Comparison of ENCODE assay signal across 8 cellular contexts in the genomic region with DNA sequence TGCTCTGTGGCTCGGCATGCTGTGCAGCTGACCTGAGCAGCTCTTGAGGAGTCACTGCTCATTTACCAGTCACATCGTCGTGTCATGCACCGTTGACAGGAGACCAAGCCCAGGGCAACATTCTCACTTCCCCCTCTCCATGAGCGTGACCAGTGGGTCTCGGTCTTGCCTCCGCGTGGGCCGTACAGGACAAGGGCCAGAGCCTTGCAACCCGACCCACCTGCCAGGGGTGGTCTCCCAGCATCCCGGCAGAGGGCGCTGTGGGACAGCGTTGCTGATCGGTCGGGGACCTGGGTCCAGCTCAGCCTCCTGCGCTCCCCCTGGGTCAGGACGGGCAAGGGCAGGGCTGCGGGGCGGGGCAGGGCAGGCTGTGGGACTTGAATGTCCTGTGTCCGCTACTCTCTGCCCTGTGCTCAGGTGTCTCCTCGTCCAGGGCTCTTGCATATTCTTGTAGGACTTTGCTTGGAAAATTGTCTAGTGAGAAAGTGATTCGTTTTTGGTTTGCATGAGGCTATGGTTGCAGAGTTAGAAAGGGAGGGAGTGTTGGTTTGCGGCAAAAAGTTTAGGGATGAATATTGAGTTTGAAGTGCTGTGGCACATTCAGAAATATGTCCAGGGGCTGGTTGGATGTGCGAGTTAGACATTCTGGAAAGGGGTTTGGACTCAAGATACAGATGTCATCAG. TPM values are rescaled to one million over a fixed set of nuclear protein-coding genes. Genes with fewer than 3 reads are reported as not detected.
DNase-seq lines count a peak whose midpoint lies in the region; ATAC-seq and TF ChIP-seq lines count a peak whose summit lies in the region.

No MANE protein-coding gene starts in this region.

- peaks cover 17% of the 10 kb centered on the region for H3K36me3 Mint-ChIP-seq in progenitor cell of endocrine pancreas (ENCODE audit: insufficient read depth)

- 7 to 12% methylated on average over 22 to 24 of the region's 24 CpGs for WGBS in GM23248 (ENCODE audit: low coverage in 1 of 2, low lambda C conversion rate in 2 of 2, missing lambda C conversion rate in 2 of 2), 2 experiments
- whole genome bisulfite sequencing in SK-N-SH (ENCODE audit: low lambda C conversion rate): 34% methylated on average over 18 of the region's 24 CpGs

- intact Hi-C loops in Right ventricle myocardium inferior (cut with DNase I): loop anchor here (2.0 to 5.0 kb wide), 3 partner anchors 115 to 230 kb away; no protein-coding TSS in a partner anchor
- intact Hi-C loops in uterus (cut with DNase I; ENCODE audit: low total_unique reads): no loop called here

- H3K4me3 ChIP-seq in GM23248: peak overlapping the region; percentile 55
- peak overlapping the region; percentile 25 for H3K4me3 ChIP-seq in Loucy (ENCODE audit: low read length, poor library complexity, severe bottlenecking)
- H3K4me3 ChIP-seq in SK-N-SH (ENCODE audit: low read depth in 2 of 2, low read length in 1 of 2): peak overlapping the region in 1 of 2 experiments; percentile 43; a peak in 1 of 4 replicates
- H3K4me3 ChIP-seq in uterus: no peak overlapping the region

- H3K79me2 ChIP-seq in GM23248 (ENCODE audit: insufficient read depth): no peaks in the 10 kb centered on the region
- H3K79me2 ChIP-seq in Loucy (ENCODE audit: insufficient read depth, low read length): no peaks in the 10 kb centered on the region
- H3K79me2 ChIP-seq in SK-N-SH (ENCODE audit: insufficient read depth): no peaks in the 10 kb centered on the region

- H3K9me2 ChIP-seq in GM23248 (ENCODE audit: insufficient read depth): no peaks in the 10 kb centered on the region
- no peaks in the 10 kb centered on the region for H3K9me2 ChIP-seq in Loucy (replicated peaks; ENCODE audit: low read depth, low read length)
- H3K9me2 ChIP-seq in SK-N-SH: no peaks in the 10 kb centered on the region

- POLR2A ChIA-PET in SK-N-SH (lab: Yijun Ruan, JAX): interaction anchor here (1.0 to 2.4 kb wide), 6 partner anchors 8 to 65 kb away, joined by 3 to 30 read pairs (median 5); a partner anchor contains a TSS

- H3F3A ChIP-seq in GM23248 (ENCODE audit: insufficient read depth) (peaks cover 39% of the 10 kb centered on the region), Loucy (ENCODE audit: low read depth) (peaks cover 25% of the 10 kb centered on the region; the same call in 1 of the 2 replicates), SK-N-SH (replicated peaks; ENCODE audit: insufficient read depth) (peaks cover 31% of the 10 kb centered on the region)

- in situ Hi-C loops in GM23248 (cut with MboI): loop anchor here (5.0 to 25.0 kb wide), 3 partner anchors 230 to 995 kb away; no protein-coding TSS in a partner anchor

- no peak overlapping the region for H3K9ac ChIP-seq in GM23248
- H3K9ac ChIP-seq in Loucy (ENCODE audit: low read depth, low read length, poor library complexity, severe bottlenecking): no peak overlapping the region
- H3K9ac ChIP-seq in SK-N-SH: no peak overlapping the region

- H3K27me3 ChIP-seq in GM23248 (replicated peaks; ENCODE audit: insufficient read depth): no peaks in the 10 kb centered on the region
- no peaks in the 10 kb centered on the region for H3K27me3 ChIP-seq in Loucy (ENCODE audit: insufficient read depth, low read length, poor library complexity, severe bottlenecking)
- H3K27me3 ChIP-seq in SK-N-SH (ENCODE audit: insufficient read depth): no peaks in the 10 kb centered on the region
- no peaks in the 10 kb centered on the region for H3K27me3 ChIP-seq in uterus

- TF ChIP-seq POLR2A in uterus (IDR thresholded peaks at IDR 0.05): no peak

- ATAC-seq in Right ventricle myocardium inferior: peak; percentile 93

- CTCF ChIA-PET in SK-N-SH (lab: Yijun Ruan, JAX): interaction anchor here (0.6 to 9.0 kb wide), 50 partner anchors 9 to 995 kb away, joined by 3 to 99 read pairs (median 6); a partner anchor contains a TSS

- H2AFZ ChIP-seq in GM23248: peak overlapping the region; percentile 45; the same call in 1 of the 2 replicates
- H2AFZ ChIP-seq in Loucy (ENCODE audit: low read length): no peak overlapping the region
- H2AFZ ChIP-seq in SK-N-SH (ENCODE audit: low read depth): no peak overlapping the region

- H3K27me3 Mint-ChIP-seq in progenitor cell of endocrine pancreas: peaks cover 28% of the 10 kb centered on the region

- no peak overlapping the region for H3K4me3 Mint-ChIP-seq in progenitor cell of endocrine pancreas (ENCODE audit: low read depth)

- H3K4me2 ChIP-seq in GM23248 (ENCODE audit: unreplicated experiment): peak overlapping the region; percentile 90
- peak overlapping the region; percentile 47 for H3K4me2 ChIP-seq in Loucy (ENCODE audit: low read depth, low read length, poor library complexity, severe bottlenecking)
- no peak overlapping the region; the same call in 1 of the 2 replicates for H3K4me2 ChIP-seq in SK-N-SH

- no peak overlapping the region for H3K27ac Mint-ChIP-seq in progenitor cell of endocrine pancreas

- H3K36me3 ChIP-seq in GM23248 (ENCODE audit: low read depth) (peaks cover 16% of the 10 kb centered on the region), Loucy (ENCODE audit: insufficient read depth, low read length) (peaks cover 17% of the 10 kb centered on the region), SK-N-SH (replicated peaks in 1 of 2; ENCODE audit: control insufficient read depth in 1 of 2, insufficient read depth in 2 of 2, low read length in 1 of 2) (peaks cover 15 to 16% of the 10 kb centered on the region in 2 experiments), uterus (no peaks in the 10 kb centered on the region)

- peak; percentile 89 for DNase-seq in ELF-1 (ENCODE audit: low read depth, low spot score)
- peak; percentile 86 for DNase-seq in GM23248
- peak; percentile 90 for DNase-seq in SK-N-SH
- peak; percentile 83 for DNase-seq in activated naive CD4-positive, alpha-beta T cell treated with Interleukin-2 at 50 U/mL for 16 hours
- DNase-seq in Right ventricle myocardium inferior (ENCODE audit: missing footprints): peak; percentile 94
- DNase-seq in progenitor cell of endocrine pancreas (ENCODE audit: low spot score, unreplicated experiment): peak; percentile 94
- peak; percentile 80 to 84 for DNase-seq in uterus

- TF ChIP-seq EP300 in SK-N-SH (IDR thresholded peaks at IDR 0.05; ENCODE audit: borderline replicate concordance in 1 of 2, low read depth in 1 of 2, low read length in 1 of 2): no peak

- H3K9me3 Mint-ChIP-seq in progenitor cell of endocrine pancreas (ENCODE audit: low read depth): no peaks in the 10 kb centered on the region

- no peaks in the 10 kb centered on the region for H4K20me1 ChIP-seq in GM23248 (ENCODE audit: insufficient read depth)
- peaks cover 8% of the 10 kb centered on the region for H4K20me1 ChIP-seq in Loucy (ENCODE audit: insufficient read depth, low read length, poor library complexity, severe bottlenecking)
- H4K20me1 ChIP-seq in SK-N-SH (ENCODE audit: insufficient read depth): peaks cover 6% of the 10 kb centered on the region; the same call in 1 of the 2 replicates

- peak; percentile 87 for TF ChIP-seq RAD21 in SK-N-SH (IDR thresholded peaks at IDR 0.05; ENCODE audit: low read length)

- H3K4me1 Mint-ChIP-seq in progenitor cell of endocrine pancreas (ENCODE audit: low read depth): peaks cover 3% of the 10 kb centered on the region

- H3K4me1 ChIP-seq in GM23248 (ENCODE audit: insufficient read depth): 0 out of 2 replicates have a peak, but pooled peaks cover 4% of the 10 kb centered on the region
- peaks cover 10% of the 10 kb centered on the region for H3K4me1 ChIP-seq in Loucy (ENCODE audit: insufficient read depth, low read length, poor library complexity, severe bottlenecking)
- no peaks in the 10 kb centered on the region; a peak in 1 of 4 replicates for H3K4me1 ChIP-seq in SK-N-SH (ENCODE audit: control insufficient read depth in 1 of 2, insufficient read depth in 2 of 2, low read depth in 1 of 2, low read length in 1 of 2)
- no peaks in the 10 kb centered on the region for H3K4me1 ChIP-seq in uterus

- TF ChIP-seq CTCF in Loucy (conservative IDR thresholded peaks at IDR 0.05; ENCODE audit: low read length) (peak; percentile 95), SK-N-SH (IDR thresholded peaks at IDR 0.05) (peak; percentile 85), progenitor cell of endocrine pancreas (IDR thresholded peaks at IDR 0.05; ENCODE audit: unreplicated experiment) (peak; percentile 92), uterus (IDR thresholded peaks at IDR 0.05) (peak; percentile 83 to 93 (median 92))

- H3K9me3 ChIP-seq in GM23248 (ENCODE audit: low read depth) (no peaks in the 10 kb centered on the region), Loucy (ENCODE audit: insufficient read depth, low read depth, low read length) (no peaks in the 10 kb centered on the region), SK-N-SH (no peaks in the 10 kb centered on the region), uterus (no peaks in the 10 kb centered on the region)

- H3K27ac ChIP-seq in GM23248: no peak overlapping the region
- no peak overlapping the region for H3K27ac ChIP-seq in SK-N-SH (ENCODE audit: low read depth in 2 of 2, low read length in 1 of 2)
- H3K27ac ChIP-seq in uterus: no peak overlapping the region

TF ChIP-seq in SK-N-SH, 30 proteins besides CTCF, POLR2A, EP300 and RAD21 (continues in another document):
- TF ChIP-seq, protein P1, sequence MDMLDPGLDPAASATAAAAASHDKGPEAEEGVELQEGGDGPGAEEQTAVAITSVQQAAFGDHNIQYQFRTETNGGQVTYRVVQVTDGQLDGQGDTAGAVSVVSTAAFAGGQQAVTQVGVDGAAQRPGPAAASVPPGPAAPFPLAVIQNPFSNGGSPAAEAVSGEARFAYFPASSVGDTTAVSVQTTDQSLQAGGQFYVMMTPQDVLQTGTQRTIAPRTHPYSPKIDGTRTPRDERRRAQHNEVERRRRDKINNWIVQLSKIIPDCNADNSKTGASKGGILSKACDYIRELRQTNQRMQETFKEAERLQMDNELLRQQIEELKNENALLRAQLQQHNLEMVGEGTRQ (IDR thresholded peaks at IDR 0.05; ENCODE audit: borderline replicate concordance, low read depth, low read length): no peak
- 0 out of 2 replicates have a peak, but pooled peaks have one; percentile 11 for TF ChIP-seq RCOR1 (IDR thresholded peaks at IDR 0.05; ENCODE audit: low read length)
- no peak for TF ChIP-seq RXRA (IDR thresholded peaks at IDR 0.05; ENCODE audit: borderline replicate concordance, low read depth)

RNA-seq across cellular contexts. Expression of a gene that starts 16.2 kb away (rescaled TPM):
- 673 and 744 TPM in 2 replicates for total RNA-seq in GM23248 (2014; rRNA removed; shearing (Covaris generic))
- polyA plus RNA-seq in GM23248 (2016; fragmentation: Nextera tagmentation; extraction: Ambion mirVana) (875 and 882 TPM in 2 replicates), SK-N-SH (2012; rRNA removed) (298 and 394 TPM in 2 replicates)
- polyA plus RNA-seq in SK-N-SH (2012; cell fraction: cytosol; rRNA removed): 416 and 436 TPM in 2 replicates
- 174 and 354 TPM in 2 replicates for polyA plus RNA-seq in SK-N-SH (2012; cell fraction: nucleus; rRNA removed)
- total RNA-seq in Right ventricle myocardium inferior (752 TPM), progenitor cell of endocrine pancreas (1,076 and 1,126 TPM in 2 replicates), uterus (100 to 1,000 TPM; 286 to 726 (median 581) TPM)

RNA-seq across cellular contexts. Expression of a gene that starts 41.5 kb away (rescaled TPM):
- total RNA-seq in GM23248 (2014; rRNA removed; shearing (Covaris generic)): 20.2 and 24.4 TPM in 2 replicates
- polyA plus RNA-seq in GM23248 (2016; fragmentation: Nextera tagmentation; extraction: Ambion mirVana): 29.9 and 32.3 TPM in 2 replicates
- 10.1 and 13.0 TPM in 2 replicates for polyA plus RNA-seq in SK-N-SH (2012; rRNA removed)
- 16.1 and 18.8 TPM in 2 replicates for polyA plus RNA-seq in SK-N-SH (2012; cell fraction: cytosol; rRNA removed)
- polyA plus RNA-seq in SK-N-SH (2012; cell fraction: nucleus; rRNA removed): 10.4 and 16.2 TPM in 2 replicates
- 20.6 TPM for total RNA-seq in Right ventricle myocardium inferior
- 34.4 and 38.6 TPM in 2 replicates for total RNA-seq in progenitor cell of endocrine pancreas
- 10 to 100 TPM; 22.0 to 48.6 (median 38.5) TPM for total RNA-seq in uterus

Comparison
In these comparisons a context has a peak if more than half of its experiments do, and no peak if none do; other contexts are left out.
1. H3K4me3 ChIP-seq: peak in GM23248 (single experiment) and Loucy (single experiment); none in uterus (0 of 2).
2. Peak in every context shown above with its lines, with median percentiles within 50 percentile points of each other: DNase-seq and CTCF ChIP-seq.